15 cellular contexts compared by ENCODE assay signal in the genomic region with DNA sequence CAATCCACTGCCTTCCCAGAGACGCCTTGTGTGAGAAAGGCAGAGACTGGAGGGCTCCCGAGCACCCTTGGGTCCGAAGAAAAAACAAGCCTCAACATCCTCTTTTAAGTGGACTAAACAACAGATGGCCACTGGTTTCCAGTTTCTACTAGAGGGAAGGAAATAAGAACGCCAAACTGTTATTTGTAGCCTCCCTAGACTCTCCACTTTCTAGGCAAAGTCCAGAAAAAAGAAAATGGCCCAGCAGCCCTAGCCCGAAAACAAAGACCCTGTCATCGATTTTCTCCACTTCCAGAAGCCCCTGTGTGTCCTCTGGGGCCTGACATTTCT. TPM values are rescaled to one million over a fixed set of nuclear protein-coding genes. Genes with fewer than 3 reads are reported as not detected.
DNase-seq lines count a peak whose midpoint lies in the region; ATAC-seq, FAIRE-seq and TF ChIP-seq lines count a peak whose summit lies in the region.
"Had no signal": no experiment of that assay in that cellular context is flagged by ENCODE, and none has a peak within 500 bp of the region (broad histone marks: within the 10 kb centered on the region; RNA-seq: fewer than 3 reads in every experiment).

No MANE protein-coding gene starts in this region.

- ATAC-seq in heart right ventricle, result peak in 6 of 8 donors; percentile 9 to 43 (median 22)
- ATAC-seq in GM19455 (IDR thresholded peaks at IDR 0.05; ENCODE audit: unreplicated experiment), result no peak

- DNase-seq in heart right ventricle, result no peak
- DNase-seq in right atrium auricular region (ENCODE audit: low spot score), result no peak
- no peak for DNase-seq in activated T-helper 1 cell treated with anti-CD3 and anti-CD28 coated beads, Interleukin-12 subunit alpha, Interleukin-12 subunit beta, Interleukin-2, Interleukin-4 antibody, amounts not matched to agents 30 ng/mL and 10 ng/mL and 1 ng/mL, durations not matched to agents 14 hours and 24 hours and 36 hours (ENCODE audit: low spot score)
- DNase-seq in DMS153 (lab: John Stamatoyannopoulos, UW), result no peak
- no peak for DNase-seq in H54 (ENCODE audit: insufficient read length, low spot score)
- DNase-seq: DMS79 treated with DMSO at 0.1 percent for 48 hours; H7; NCI-H1105; NCI-H345; stimulated activated CD4-positive, alpha-beta T cell treated with anti-CD3 and anti-CD28 coated beads, Interleukin-12 subunit alpha, Interleukin-12 subunit beta, amount 100 ng/mL, for 4 hours had no signal

- H3K4me1 Mint-ChIP-seq in activated T-helper 1 cell treated with anti-CD3 and anti-CD28 coated beads, Interleukin-12 subunit alpha, Interleukin-12 subunit beta, Interleukin-2, Interleukin-4 antibody, amounts not matched to agents 30 ng/mL and 10 ng/mL and 1 ng/mL, durations not matched to agents 14 hours and 24 hours and 36 hours (ENCODE audit: low read depth), result peaks cover 80% of the 10 kb centered on the region

- H3K4me1 ChIP-seq in heart right ventricle (peaks cover 0 to 72% (median 0%) of the 10 kb centered on the region in 9 donors), right atrium auricular region (no peaks in the 10 kb centered on the region), mucosa of rectum (ENCODE audit: control insufficient read depth in 2 of 2, insufficient read depth in 2 of 2, low read length in 2 of 2) (peaks cover 27 to 32% of the 10 kb centered on the region in 2 donors), subcutaneous abdominal adipose tissue (ENCODE audit: control insufficient read depth in 5 of 5, insufficient read depth in 5 of 5, low read length in 5 of 5) (peaks cover 0 to 45% (median 9%) of the 10 kb centered on the region in 5 donors)

- TF ChIP-seq POLR2A in H54 (IDR thresholded peaks at IDR 0.05; ENCODE audit: low read depth, low read length), result no peak

- H3K36me3 ChIP-seq in heart right ventricle, result no peaks in the 10 kb centered on the region
- H3K36me3 ChIP-seq in right atrium auricular region, result no peaks in the 10 kb centered on the region
- no peaks in the 10 kb centered on the region for H3K36me3 ChIP-seq in mucosa of rectum (ENCODE audit: control insufficient read depth in 2 of 2, insufficient read depth in 2 of 2, low read length in 2 of 2)
- no peaks in the 10 kb centered on the region for H3K36me3 ChIP-seq in subcutaneous abdominal adipose tissue (ENCODE audit: control insufficient read depth in 5 of 5, insufficient read depth in 5 of 5, low read length in 5 of 5)
- H3K36me3 ChIP-seq: thoracic aorta had no signal

- H3K27me3 Mint-ChIP-seq in activated T-helper 1 cell treated with anti-CD3 and anti-CD28 coated beads, Interleukin-12 subunit alpha, Interleukin-12 subunit beta, Interleukin-2, Interleukin-4 antibody, amounts not matched to agents 30 ng/mL and 10 ng/mL and 1 ng/mL, durations not matched to agents 14 hours and 24 hours and 36 hours (ENCODE audit: insufficient read depth), result no peaks in the 10 kb centered on the region

- H3K4me3 ChIP-seq in heart right ventricle (peak overlapping the region in 1 of 10 donors; percentile 18), right atrium auricular region (no peak overlapping the region), mucosa of rectum (ENCODE audit: low read length in 2 of 2) (no peak overlapping the region), subcutaneous abdominal adipose tissue (ENCODE audit: low read depth in 1 of 5, low read length in 5 of 5) (peak overlapping the region in 3 of 5 donors; percentile 7 to 44 (median 29))
- H3K4me3 ChIP-seq: lung, thoracic aorta had no signal

- H3K27ac ChIP-seq in heart right ventricle (peak overlapping the region in 2 of 10 donors; percentile 39 to 64), right atrium auricular region (no peak overlapping the region), mucosa of rectum (ENCODE audit: low read depth in 2 of 2, low read length in 2 of 2) (peak overlapping the region; percentile 24 to 31), subcutaneous abdominal adipose tissue (ENCODE audit: low read depth, low read length) (no peak overlapping the region)
- H3K27ac ChIP-seq: thoracic aorta had no signal

- H3K9ac ChIP-seq in mucosa of rectum (ENCODE audit: low read depth in 1 of 2, low read length in 2 of 2), result peak overlapping the region in 1 of 2 donors; percentile 19
- H3K9ac ChIP-seq in subcutaneous abdominal adipose tissue (ENCODE audit: low read length in 5 of 5), result no peak overlapping the region

- H3K27me3 ChIP-seq in heart right ventricle (peaks cover 0 to 7% (median 0%) of the 10 kb centered on the region in 7 donors), right atrium auricular region (no peaks in the 10 kb centered on the region), mucosa of rectum (ENCODE audit: control insufficient read depth in 2 of 2, insufficient read depth in 2 of 2, low read length in 2 of 2) (no peaks in the 10 kb centered on the region), subcutaneous abdominal adipose tissue (ENCODE audit: control insufficient read depth in 5 of 5, insufficient read depth in 4 of 5, low read length in 5 of 5) (peaks cover 0 to 10% (median under 1%) of the 10 kb centered on the region in 5 donors)

- peak overlapping the region; percentile 75 for H3K27ac Mint-ChIP-seq in activated T-helper 1 cell treated with anti-CD3 and anti-CD28 coated beads, Interleukin-12 subunit alpha, Interleukin-12 subunit beta, Interleukin-2, Interleukin-4 antibody, amounts not matched to agents 30 ng/mL and 10 ng/mL and 1 ng/mL, durations not matched to agents 14 hours and 24 hours and 36 hours

- no peaks in the 10 kb centered on the region for H3K9me3 ChIP-seq in heart right ventricle
- H3K9me3 ChIP-seq in right atrium auricular region, result no peaks in the 10 kb centered on the region
- no peaks in the 10 kb centered on the region for H3K9me3 ChIP-seq in mucosa of rectum (ENCODE audit: control insufficient read depth in 2 of 2, low read length in 2 of 2)
- no peaks in the 10 kb centered on the region for H3K9me3 ChIP-seq in subcutaneous abdominal adipose tissue (ENCODE audit: control insufficient read depth in 5 of 5, low read length in 5 of 5)
- H3K9me3 ChIP-seq: thoracic aorta had no signal

- peaks cover 36% of the 10 kb centered on the region for H3K36me3 Mint-ChIP-seq in activated T-helper 1 cell treated with anti-CD3 and anti-CD28 coated beads, Interleukin-12 subunit alpha, Interleukin-12 subunit beta, Interleukin-2, Interleukin-4 antibody, amounts not matched to agents 30 ng/mL and 10 ng/mL and 1 ng/mL, durations not matched to agents 14 hours and 24 hours and 36 hours (ENCODE audit: low read depth)

- no peak overlapping the region for H3K4me3 Mint-ChIP-seq in activated T-helper 1 cell treated with anti-CD3 and anti-CD28 coated beads, Interleukin-12 subunit alpha, Interleukin-12 subunit beta, Interleukin-2, Interleukin-4 antibody, amounts not matched to agents 30 ng/mL and 10 ng/mL and 1 ng/mL, durations not matched to agents 14 hours and 24 hours and 36 hours

- 71 to 74% methylated on average over 6 of the region's 6 CpGs for WGBS in heart right ventricle, 2 donors

- FAIRE-seq in H54 (lab: Jason Lieb, UNC), result no peak

- intact Hi-C loops in heart right ventricle (cut with DNase I), result no loop called here
- intact Hi-C loops in activated T-helper 1 cell treated with anti-CD3 and anti-CD28 coated beads, Interleukin-12 subunit alpha, Interleukin-12 subunit beta, Interleukin-2, Interleukin-4 antibody, amounts not matched to agents 30 ng/mL and 10 ng/mL and 1 ng/mL, durations not matched to agents 14 hours and 24 hours and 36 hours (cut with micrococcal nuclease), result no loop called here

- no peaks in the 10 kb centered on the region for H3K9me3 Mint-ChIP-seq in activated T-helper 1 cell treated with anti-CD3 and anti-CD28 coated beads, Interleukin-12 subunit alpha, Interleukin-12 subunit beta, Interleukin-2, Interleukin-4 antibody, amounts not matched to agents 30 ng/mL and 10 ng/mL and 1 ng/mL, durations not matched to agents 14 hours and 24 hours and 36 hours

- TF ChIP-seq CTCF in heart right ventricle (IDR thresholded peaks at IDR 0.05), result no peak
- no peak for TF ChIP-seq CTCF in right atrium auricular region (IDR thresholded peaks at IDR 0.05)

RNA-seq across cellular contexts. Expression of gene RGS10, which starts 6.0 kb away (rescaled TPM):
- total RNA-seq in heart right ventricle, result 10 to 100 TPM in 1 of 10 donors, 1 to 10 TPM in 9; 1.9 to 16.5 (median 3.6) TPM
- polyA plus RNA-seq in heart right ventricle, result 1 to 10 TPM; 8.4 to 9.0 TPM
- total RNA-seq in right atrium auricular region, result 10 to 100 TPM in 1 of 2 donors, 1 to 10 TPM in 1; 7.8 to 10.8 TPM
- total RNA-seq in activated T-helper 1 cell treated with anti-CD3 and anti-CD28 coated beads, Interleukin-12 subunit alpha, Interleukin-12 subunit beta, Interleukin-2, Interleukin-4 antibody, amounts not matched to agents 30 ng/mL and 10 ng/mL and 1 ng/mL, durations not matched to agents 14 hours and 24 hours and 36 hours, result 142 and 150 TPM in 2 replicates

Comparison
In these comparisons a context has a peak if more than half of its experiments do, and no peak if none do; other contexts are left out.
1. H3K27ac ChIP-seq: peak in mucosa of rectum (2 of 2); none in right atrium auricular region (0 of 2) and subcutaneous abdominal adipose tissue (single experiment).
2. H3K4me3 ChIP-seq: peak in subcutaneous abdominal adipose tissue (3 of 5); none in right atrium auricular region (0 of 2) and mucosa of rectum (0 of 2).